ENCODE assay signal across 17 cellular contexts in genomic region chr1:232561381-232561780, GRCh38.
"Had no signal": no experiment of that assay in that cellular context is flagged by ENCODE, and none has a peak within 500 bp of the region (broad histone marks: within the 10 kb centered on the region; RNA-seq: fewer than 3 reads in every experiment).

No MANE protein-coding gene starts in this region.

- FAIRE-seq: colon, pancreas had no signal

- H3K27me3 Mint-ChIP-seq: dendritic cell treated with granulocyte-macrophage colony-stimulating factor and Interleukin-4, amounts not matched to agents 40 ng/mL and 50 ng/mL, for 4 days; effector memory CD8-positive, alpha-beta T cell had no signal

- H3K27ac Mint-ChIP-seq: dendritic cell treated with granulocyte-macrophage colony-stimulating factor and Interleukin-4, amounts not matched to agents 40 ng/mL and 50 ng/mL, for 4 days; effector memory CD8-positive, alpha-beta T cell; natural killer cell treated with Interleukin-12 subunit alpha and Interleukin-12 subunit beta and Interleukin-15 and Interleukin-18, amount 100 ng/mL, for 72 hours; stimulated activated effector memory CD8-positive, alpha-beta T cell treated with anti-CD3 and anti-CD28 coated beads, Interleukin-12 subunit alpha, Interleukin-12 subunit beta, amount 100 ng/mL, for 72 hours had no signal

- H3K4me3 Mint-ChIP-seq: dendritic cell treated with granulocyte-macrophage colony-stimulating factor and Interleukin-4, amounts not matched to agents 40 ng/mL and 50 ng/mL, for 4 days; effector memory CD8-positive, alpha-beta T cell; natural killer cell treated with Interleukin-12 subunit alpha and Interleukin-12 subunit beta and Interleukin-15 and Interleukin-18, amount 100 ng/mL, for 72 hours; stimulated activated effector memory CD8-positive, alpha-beta T cell treated with anti-CD3 and anti-CD28 coated beads, Interleukin-12 subunit alpha, Interleukin-12 subunit beta, amount 100 ng/mL, for 72 hours had no signal

- H3K9me3 Mint-ChIP-seq: dendritic cell treated with granulocyte-macrophage colony-stimulating factor and Interleukin-4, amounts not matched to agents 40 ng/mL and 50 ng/mL, for 4 days; effector memory CD8-positive, alpha-beta T cell; natural killer cell treated with Interleukin-12 subunit alpha and Interleukin-12 subunit beta and Interleukin-15 and Interleukin-18, amount 100 ng/mL, for 72 hours; stimulated activated effector memory CD8-positive, alpha-beta T cell treated with anti-CD3 and anti-CD28 coated beads, Interleukin-12 subunit alpha, Interleukin-12 subunit beta, amount 100 ng/mL, for 72 hours had no signal

- H3K36me3 Mint-ChIP-seq: natural killer cell treated with Interleukin-12 subunit alpha and Interleukin-12 subunit beta and Interleukin-15 and Interleukin-18, amount 100 ng/mL, for 72 hours; stimulated activated effector memory CD8-positive, alpha-beta T cell treated with anti-CD3 and anti-CD28 coated beads, Interleukin-12 subunit alpha, Interleukin-12 subunit beta, amount 100 ng/mL, for 72 hours had no signal

- DNase-seq: effector memory CD8-positive, alpha-beta T cell; foreskin keratinocyte; head of caudate nucleus; kidney glomerular epithelial cell; occipital lobe; pancreas; right lobe of liver; stimulated activated CD4-positive, alpha-beta T cell treated with anti-CD3 and anti-CD28 coated beads, Interleukin-4, amount 100 ng/mL, for 1 hour; stimulated activated CD8-positive, alpha-beta memory T cell treated with anti-CD3 and anti-CD28 coated beads, Interleukin-4, amount 100 ng/mL, for 48 hours; stimulated activated naive CD8-positive, alpha-beta T cell treated with anti-CD3 and anti-CD28 coated beads, Interleukin-15, Interleukin-2, amounts not matched to agents 100 U/mL and 50 U/mL, for 24 hours; tibial artery; upper lobe of left lung; uterus had no signal
